16 cellular contexts compared by ENCODE assay signal in the genomic region with DNA sequence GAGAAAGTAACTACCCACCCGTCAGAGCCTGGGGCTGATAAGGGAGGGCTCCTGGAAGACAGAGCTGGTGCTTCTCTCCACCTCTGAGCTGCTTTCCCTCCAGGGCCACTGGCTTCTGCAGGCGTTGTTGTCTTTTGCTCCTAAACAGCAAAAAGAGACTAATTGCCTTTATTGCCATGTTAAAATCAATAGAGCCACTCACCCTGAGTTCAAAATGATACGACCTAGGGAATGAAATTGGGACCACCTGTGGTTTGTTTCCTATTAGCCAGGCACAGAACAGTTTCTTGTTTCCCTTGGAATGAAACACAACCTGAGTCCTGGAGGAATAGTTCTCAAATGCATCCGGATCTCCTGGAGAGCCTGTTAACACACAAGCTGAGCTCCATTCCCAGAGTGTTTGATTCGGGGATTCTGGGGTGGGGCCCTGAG.
"Had no signal": no experiment of that assay in that cellular context is flagged by ENCODE, and none has a peak within 500 bp of the region (broad histone marks: within the 10 kb centered on the region; RNA-seq: fewer than 3 reads in every experiment).

No MANE protein-coding gene starts in this region.

- H3K4me1 Mint-ChIP-seq: activated CD4-positive, alpha-beta T cell treated with anti-CD3 and anti-CD28 coated beads for 36 hours; activated naive CD8-positive, alpha-beta T cell treated with anti-CD3 and anti-CD28 coated beads, Interleukin-2, amount 50 U/mL, for 24 hours had no signal

- H3K27me3 Mint-ChIP-seq: activated naive CD8-positive, alpha-beta T cell treated with anti-CD3 and anti-CD28 coated beads, Interleukin-2, amount 50 U/mL, for 24 hours had no signal

- H3K4me3 ChIP-seq: ascending aorta, cardiac muscle cell, heart left ventricle, prostate gland, right lobe of liver, tibial nerve had no signal

- H3K9me3 Mint-ChIP-seq: activated CD4-positive, alpha-beta memory T cell treated with anti-CD3 and anti-CD28 coated beads, Interleukin-2, amount 10 ng/mL, durations not matched to agents 7 days and 5 days; activated naive CD8-positive, alpha-beta T cell treated with anti-CD3 and anti-CD28 coated beads, Interleukin-2, amount 50 U/mL, for 24 hours; mesothelial cell of epicardium; stimulated activated effector memory CD8-positive, alpha-beta T cell treated with anti-CD3 and anti-CD28 coated beads, Interleukin-12 subunit alpha, Interleukin-12 subunit beta, amount 100 ng/mL, for 72 hours had no signal

- H3K4me3 Mint-ChIP-seq: activated CD4-positive, alpha-beta memory T cell treated with anti-CD3 and anti-CD28 coated beads, Interleukin-2, amount 10 ng/mL, durations not matched to agents 7 days and 5 days; activated CD4-positive, alpha-beta T cell treated with anti-CD3 and anti-CD28 coated beads for 36 hours; activated naive CD8-positive, alpha-beta T cell treated with anti-CD3 and anti-CD28 coated beads, Interleukin-2, amount 50 U/mL, for 24 hours; mesothelial cell of epicardium; stimulated activated effector memory CD8-positive, alpha-beta T cell treated with anti-CD3 and anti-CD28 coated beads, Interleukin-12 subunit alpha, Interleukin-12 subunit beta, amount 100 ng/mL, for 72 hours had no signal

- H3K4me1 ChIP-seq: prostate gland had no signal

- H3K36me3 Mint-ChIP-seq: mesothelial cell of epicardium; stimulated activated effector memory CD8-positive, alpha-beta T cell treated with anti-CD3 and anti-CD28 coated beads, Interleukin-12 subunit alpha, Interleukin-12 subunit beta, amount 100 ng/mL, for 72 hours had no signal

- H3K27me3 ChIP-seq: ascending aorta, cardiac muscle cell, heart left ventricle, neutrophil, right lobe of liver, tibial nerve had no signal

- H3K36me3 ChIP-seq: ascending aorta, cardiac muscle cell, heart left ventricle, neutrophil, prostate gland, right lobe of liver, tibial nerve had no signal

- DNase-seq: activated CD4-positive, alpha-beta memory T cell treated with anti-CD3 and anti-CD28 coated beads, Interleukin-2, amount 10 ng/mL, durations not matched to agents 7 days and 5 days; activated CD4-positive, alpha-beta T cell treated with anti-CD3 and anti-CD28 coated beads for 36 hours; activated naive CD8-positive, alpha-beta T cell treated with anti-CD3 and anti-CD28 coated beads, Interleukin-2, amount 50 U/mL, for 24 hours; activated T-cell treated with anti-CD3 and anti-CD28 coated beads, Interleukin-2, amount 50 U/mL, for 48 hours; foreskin melanocyte; heart left ventricle; right lobe of liver; T1000 had no signal

- H3K27ac Mint-ChIP-seq: activated CD4-positive, alpha-beta T cell treated with anti-CD3 and anti-CD28 coated beads for 36 hours; activated naive CD8-positive, alpha-beta T cell treated with anti-CD3 and anti-CD28 coated beads, Interleukin-2, amount 50 U/mL, for 24 hours; stimulated activated effector memory CD8-positive, alpha-beta T cell treated with anti-CD3 and anti-CD28 coated beads, Interleukin-12 subunit alpha, Interleukin-12 subunit beta, amount 100 ng/mL, for 72 hours had no signal

- H3K27ac ChIP-seq: ascending aorta, cardiac muscle cell, heart left ventricle, neutrophil, prostate gland, right lobe of liver, tibial nerve, VCaP had no signal

- ATAC-seq: activated CD4-positive, alpha-beta T cell treated with anti-CD3 and anti-CD28 coated beads for 36 hours; activated naive CD8-positive, alpha-beta T cell treated with anti-CD3 and anti-CD28 coated beads, Interleukin-2, amount 50 U/mL, for 24 hours; heart left ventricle; right lobe of liver; stimulated activated effector memory CD8-positive, alpha-beta T cell treated with anti-CD3 and anti-CD28 coated beads, Interleukin-12 subunit alpha, Interleukin-12 subunit beta, amount 100 ng/mL, for 72 hours had no signal

- H3K9me3 ChIP-seq: ascending aorta, neutrophil, prostate gland, right lobe of liver, tibial nerve had no signal
